Comparison of ENCODE assay signal across 8 cellular contexts in genomic region chr16:11586856-11587642, GRCh38. TPM values are rescaled to one million over a fixed set of nuclear protein-coding genes. Genes with fewer than 3 reads are reported as not detected.
DNase-seq lines count a peak whose midpoint lies in the region; ATAC-seq and TF ChIP-seq lines count a peak whose summit lies in the region.

LITAF (minus strand) TSS chr16:11586919; CDS start chr16:11556730, 30,189 bp downstream.

- H3K36me3 ChIP-seq in ACC112 (ENCODE audit: insufficient read depth, low read length) (peaks cover 13% of the 10 kb centered on the region; the same call in 1 of the 2 replicates), SJSA1 (peaks cover 24% of the 10 kb centered on the region), cardiac muscle cell (no peaks in the 10 kb centered on the region)

- intact Hi-C loops in posterior vena cava (cut with DNase I) = loop anchor here in 1 of 2 donors (5.0 kb wide), 1 partner anchor 35 kb away; no protein-coding TSS in a partner anchor

- H3K4me1 Mint-ChIP-seq in activated naive CD8-positive, alpha-beta T cell treated with anti-CD3 and anti-CD28 coated beads, Interleukin-2, amount 10 ng/mL, durations not matched to agents 7 days and 5 days = peaks cover 37% of the 10 kb centered on the region

- H3K27ac ChIP-seq in ACC112 (ENCODE audit: low read depth, low read length) = peak within 1 kb of the TSS; percentile 48
- H3K27ac ChIP-seq in SJSA1 = peak within 1 kb of the TSS; percentile 88
- no peak within 1 kb of the TSS for H3K27ac ChIP-seq in cardiac muscle cell

- DNase-seq in SJSA1 (ENCODE audit: low read depth in 1 of 2, low spot score in 2 of 2) = peak; percentile 83 to 84
- DNase-seq in activated naive CD8-positive, alpha-beta T cell treated with anti-CD3 and anti-CD28 coated beads, Interleukin-2, amount 10 ng/mL, durations not matched to agents 7 days and 5 days = peak; percentile 80
- peak; percentile 64 to 69 for DNase-seq in cardiac muscle cell (ENCODE audit: low read depth in 1 of 2, low spot score in 1 of 2)
- DNase-seq in posterior vena cava (ENCODE audit: low spot score) = peak; percentile 88
- DNase-seq in OCI-M2 (lab: John Stamatoyannopoulos, UW; ENCODE audit: unreplicated experiment) = no peak

- H3K27me3 Mint-ChIP-seq in activated naive CD8-positive, alpha-beta T cell treated with anti-CD3 and anti-CD28 coated beads, Interleukin-2, amount 10 ng/mL, durations not matched to agents 7 days and 5 days = peaks cover 10% of the 10 kb centered on the region

- ATAC-seq in GM18511 (IDR thresholded peaks at IDR 0.05; ENCODE audit: unreplicated experiment) = peak; percentile 63
- ATAC-seq in HG03097 (IDR thresholded peaks at IDR 0.05; ENCODE audit: low FRiP score, unreplicated experiment) = peak; percentile 31
- ATAC-seq in activated naive CD8-positive, alpha-beta T cell treated with anti-CD3 and anti-CD28 coated beads, Interleukin-2, amount 10 ng/mL, durations not matched to agents 7 days and 5 days (ENCODE audit: low read depth) = peak; percentile 71

- peaks cover 5% of the 10 kb centered on the region for H3K36me3 Mint-ChIP-seq in activated naive CD8-positive, alpha-beta T cell treated with anti-CD3 and anti-CD28 coated beads, Interleukin-2, amount 10 ng/mL, durations not matched to agents 7 days and 5 days

- H3K9me3 ChIP-seq in SJSA1 (replicated peaks) (no peaks in the 10 kb centered on the region), cardiac muscle cell (ENCODE audit: low read depth) (no peaks in the 10 kb centered on the region)

- peaks cover 40% of the 10 kb centered on the region for H3K79me2 ChIP-seq in ACC112 (ENCODE audit: control insufficient read depth, insufficient read depth, low read length, unreplicated experiment)

- peak within 1 kb of the TSS; percentile 94 for H3K4me3 Mint-ChIP-seq in activated naive CD8-positive, alpha-beta T cell treated with anti-CD3 and anti-CD28 coated beads, Interleukin-2, amount 10 ng/mL, durations not matched to agents 7 days and 5 days

- POLR2A ChIA-PET in activated naive CD8-positive, alpha-beta T cell treated with anti-CD3 and anti-CD28 coated beads, Interleukin-2, amount 10 ng/mL, durations not matched to agents 7 days and 5 days (lab: Charles Lee) = interaction anchor here (0.6 to 2.7 kb wide), 16 partner anchors 8 to 211 kb away, joined by 3 to 20 read pairs (median 5); partner anchors contain the start of genes TXNDC11 and ZC3H7A

- peak within 1 kb of the TSS; percentile 99 for H2AFZ ChIP-seq in ACC112 (ENCODE audit: low read length, unreplicated experiment)

- H3K27me3 ChIP-seq in ACC112 (ENCODE audit: insufficient read depth, low read length) = no peaks in the 10 kb centered on the region
- H3K27me3 ChIP-seq in SJSA1 (replicated peaks) = no peaks in the 10 kb centered on the region
- H3K27me3 ChIP-seq in cardiac muscle cell = no peaks in the 10 kb centered on the region

- peak within 1 kb of the TSS; percentile 99 for H3K4me3 ChIP-seq in ACC112 (ENCODE audit: low read depth, low read length)
- H3K4me3 ChIP-seq in SJSA1 = peak within 1 kb of the TSS; percentile 97
- peak within 1 kb of the TSS; percentile 67 for H3K4me3 ChIP-seq in cardiac muscle cell

- no peaks in the 10 kb centered on the region for H3K9me3 Mint-ChIP-seq in activated naive CD8-positive, alpha-beta T cell treated with anti-CD3 and anti-CD28 coated beads, Interleukin-2, amount 10 ng/mL, durations not matched to agents 7 days and 5 days

- TF ChIP-seq CTCF in cardiac muscle cell (IDR thresholded peaks at IDR 0.05; ENCODE audit: low read depth, low read length) = peak; percentile 4

- H3K4me1 ChIP-seq in ACC112 (ENCODE audit: control insufficient read depth, insufficient read depth, low read length, unreplicated experiment) (peaks cover 16% of the 10 kb centered on the region), SJSA1 (replicated peaks) (peaks cover 54% of the 10 kb centered on the region), cardiac muscle cell (ENCODE audit: low read depth) (peaks cover 16% of the 10 kb centered on the region)

- peak within 1 kb of the TSS; percentile 97 for H3K27ac Mint-ChIP-seq in activated naive CD8-positive, alpha-beta T cell treated with anti-CD3 and anti-CD28 coated beads, Interleukin-2, amount 10 ng/mL, durations not matched to agents 7 days and 5 days

RNA-seq across cellular contexts. Expression of gene LITAF, which starts in this region (rescaled TPM):
- total RNA-seq in SJSA1 (2014; rRNA removed; shearing (Covaris generic)) = 50.8 and 83.4 TPM in 2 replicates
- total RNA-seq in activated naive CD8-positive, alpha-beta T cell treated with anti-CD3 and anti-CD28 coated beads, Interleukin-2, amount 10 ng/mL, durations not matched to agents 7 days and 5 days = 100 to 1,000 TPM; 109 TPM
- total RNA-seq in cardiac muscle cell (21.4 and 42.1 TPM in 2 replicates), posterior vena cava (10 to 100 TPM; 70.0 to 76.4 TPM)
- polyA plus RNA-seq in cardiac muscle cell = 43.3 and 53.9 TPM in 2 replicates
